Comparison of ENCODE assay signal across 8 cellular contexts in the genomic region with DNA sequence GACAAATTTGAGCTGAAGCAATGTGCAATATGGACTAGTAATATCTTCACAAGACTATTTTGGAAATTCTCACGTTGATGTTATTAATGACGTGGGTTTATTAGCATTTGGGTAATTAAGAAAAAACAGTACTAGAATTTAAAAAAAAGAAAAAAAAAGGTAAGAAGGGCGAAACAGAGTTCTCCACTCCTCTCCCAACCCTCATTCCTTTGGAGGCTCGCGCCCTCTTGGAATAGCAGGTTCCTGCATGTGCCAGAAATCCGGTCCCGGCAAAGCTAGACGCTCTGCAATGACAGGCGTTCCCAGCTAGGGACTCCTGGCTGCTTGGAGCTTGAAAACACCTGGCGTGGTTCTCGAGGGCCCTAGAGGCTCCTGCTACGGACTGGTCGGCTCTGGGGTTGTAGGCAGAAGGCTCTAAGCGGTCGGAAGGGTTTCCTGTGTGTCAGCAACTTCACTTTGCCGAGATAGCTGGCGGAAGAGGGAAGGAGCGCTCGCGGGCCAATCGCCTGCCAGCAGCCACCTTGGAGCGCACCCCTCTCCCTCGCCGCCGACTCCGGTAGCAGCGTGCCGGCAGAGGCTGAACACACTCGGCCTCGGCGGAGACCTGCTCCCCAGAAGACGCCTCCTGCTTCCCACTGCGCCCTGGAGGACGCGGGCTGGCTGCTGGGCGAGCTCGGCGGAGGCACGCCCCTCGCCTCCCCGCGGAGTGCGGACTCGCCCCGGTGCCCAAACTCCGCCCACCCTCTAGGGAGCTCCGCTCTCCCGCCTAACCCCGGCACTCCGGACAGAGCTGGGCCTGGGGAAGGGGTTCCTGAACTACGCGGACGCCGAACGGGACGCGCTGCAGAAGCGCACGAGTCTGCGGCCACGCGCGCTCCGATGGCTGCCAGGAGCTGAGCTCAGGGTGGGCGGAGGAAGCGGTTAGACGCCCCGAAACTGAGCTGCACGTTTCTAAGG. TPM values are rescaled to one million over a fixed set of nuclear protein-coding genes. Genes with fewer than 3 reads are reported as not detected.
A peak's percentile ranks its signal among the peaks of the same experiment; 100 is the strongest.
DNase-seq lines count a peak whose midpoint lies in the region; ATAC-seq, FAIRE-seq and TF ChIP-seq lines count a peak whose summit lies in the region.

A gene with protein sequence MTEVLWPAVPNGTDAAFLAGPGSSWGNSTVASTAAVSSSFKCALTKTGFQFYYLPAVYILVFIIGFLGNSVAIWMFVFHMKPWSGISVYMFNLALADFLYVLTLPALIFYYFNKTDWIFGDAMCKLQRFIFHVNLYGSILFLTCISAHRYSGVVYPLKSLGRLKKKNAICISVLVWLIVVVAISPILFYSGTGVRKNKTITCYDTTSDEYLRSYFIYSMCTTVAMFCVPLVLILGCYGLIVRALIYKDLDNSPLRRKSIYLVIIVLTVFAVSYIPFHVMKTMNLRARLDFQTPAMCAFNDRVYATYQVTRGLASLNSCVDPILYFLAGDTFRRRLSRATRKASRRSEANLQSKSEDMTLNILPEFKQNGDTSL (plus strand): TSS at position 778 of the 957 bp plus-strand sequence. CDS start 652 bp downstream, outside the sequence.

- TF ChIP-seq POLR2A in adrenal gland (IDR thresholded peaks at IDR 0.05), result no peak

- H3K23ac ChIP-seq in trophoblast cell (ENCODE audit: low read length), result no peak within 1 kb of the TSS

- peak within 1 kb of the TSS; percentile 47 for H2AFZ ChIP-seq in trophoblast cell (ENCODE audit: insufficient read depth, low read length, poor library complexity)

- H3K4me3 ChIP-seq in adrenal gland (peak within 1 kb of the TSS in 3 of 4 donors; percentile 30 to 73 (median 62)), trophoblast cell (ENCODE audit: low read depth, low read length) (peak within 1 kb of the TSS; percentile 79)

- 0 to 2% (median 1%) methylated on average over 20 to 69 of the region's 69 CpGs for WGBS in adrenal gland, 4 donors
- no CpG with 5 or more reads among the region's 69 CpGs for WGBS in trophoblast cell (ENCODE audit: extremely low coverage, insufficient coverage, insufficient read length)

- H4K91ac ChIP-seq in trophoblast cell (ENCODE audit: low read depth, low read length), result no peak within 1 kb of the TSS

- H3K14ac ChIP-seq in trophoblast cell (ENCODE audit: low read length), result no peak within 1 kb of the TSS

- H3K4me1 ChIP-seq in adrenal gland (replicated peaks in 1 of 2) (no peaks in the 10 kb centered on the region), trophoblast cell (ENCODE audit: control insufficient read depth in 1 of 2, insufficient read depth in 2 of 2, low read length in 2 of 2) (peaks cover 0 to 3% of the 10 kb centered on the region in 2 experiments)

- peak; percentile 95 for FAIRE-seq in GM19239 (lab: Jason Lieb, UNC)

- no peak within 1 kb of the TSS for H2BK12ac ChIP-seq in trophoblast cell (ENCODE audit: low read length)

- no peak within 1 kb of the TSS for H2BK5ac ChIP-seq in trophoblast cell (ENCODE audit: low read depth, low read length, poor library complexity)

- H3K27me3 ChIP-seq in adrenal gland, result peaks cover 6% of the 10 kb centered on the region
- peaks cover 13% of the 10 kb centered on the region for H3K27me3 ChIP-seq in trophoblast cell (ENCODE audit: insufficient read depth, low read length)

- no peak for TF ChIP-seq CTCF in adrenal gland (IDR thresholded peaks at IDR 0.05)

- peak within 1 kb of the TSS; percentile 76 for H3K9ac ChIP-seq in trophoblast cell (ENCODE audit: low read length)

- H3K9me3 ChIP-seq in adrenal gland (replicated peaks in 1 of 3), result no peaks in the 10 kb centered on the region
- peaks cover 2% of the 10 kb centered on the region for H3K9me3 ChIP-seq in trophoblast cell (ENCODE audit: insufficient read depth, low read depth, low read length)

- no peaks in the 10 kb centered on the region for H3K36me3 ChIP-seq in adrenal gland (replicated peaks in 1 of 2)
- no peaks in the 10 kb centered on the region for H3K36me3 ChIP-seq in trophoblast cell (ENCODE audit: control insufficient read depth in 1 of 2, insufficient read depth in 2 of 2, low read length in 2 of 2)

- DNase-seq in COR-L47 (lab: John Stamatoyannopoulos, UW) (peak; percentile 89), GM19239 (ENCODE audit: insufficient read length, low spot score) (peak; percentile 40), NCI-H82 (lab: John Stamatoyannopoulos, UW) (peak; percentile 96), adrenal gland (peak; percentile 41 to 64 (median 51)), left ventricle myocardium superior (peak; percentile 82), trophoblast cell (peak; percentile 63 to 69), NCI-H1092 treated with DMSO at 0.1 percent for 48 hours (lab: John Stamatoyannopoulos, UW) (no peak)

- H3K79me1 ChIP-seq in trophoblast cell (ENCODE audit: low read length), result no peaks in the 10 kb centered on the region

- no peak within 1 kb of the TSS for H2BK120ac ChIP-seq in trophoblast cell (ENCODE audit: insufficient read depth, low read length, poor library complexity)

- no peaks in the 10 kb centered on the region for H3K79me2 ChIP-seq in trophoblast cell (ENCODE audit: control insufficient read depth, insufficient read depth, low read length, poor library complexity)

- peak within 1 kb of the TSS; percentile 0 for H4K12ac ChIP-seq in trophoblast cell (ENCODE audit: low read depth, low read length)

- no peak within 1 kb of the TSS for H3K18ac ChIP-seq in trophoblast cell (ENCODE audit: low read length)

- intact Hi-C loops in adrenal gland (cut with DNase I), result no loop called here
- intact Hi-C loops in left ventricle myocardium superior (cut with micrococcal nuclease), result no loop called here

- ATAC-seq in HG03196 (IDR thresholded peaks at IDR 0.05; ENCODE audit: unreplicated experiment), result peak; percentile 87
- ATAC-seq in left ventricle myocardium superior, result peak; percentile 94

- H4K8ac ChIP-seq in trophoblast cell (ENCODE audit: low read depth, low read length), result peak within 1 kb of the TSS; percentile 6

- H3K27ac ChIP-seq in adrenal gland (peak within 1 kb of the TSS in 4 of 5 donors; percentile 39 to 87 (median 68)), trophoblast cell (ENCODE audit: low read depth, low read length) (no peak within 1 kb of the TSS)

- no peak within 1 kb of the TSS for H2AK5ac ChIP-seq in trophoblast cell (ENCODE audit: low read length)

- no peak within 1 kb of the TSS for H3K4ac ChIP-seq in trophoblast cell (ENCODE audit: low read depth, low read length)

- peak within 1 kb of the TSS; percentile 100 for H3K4me2 ChIP-seq in trophoblast cell (ENCODE audit: low read length)

RNA-seq across cellular contexts. Expression of the gene that starts here (rescaled TPM):
- total RNA-seq in adrenal gland (1 to 10 TPM; 3.0 to 7.6 (median 4.9) TPM), left ventricle myocardium superior (11.5 TPM)
- polyA plus RNA-seq in adrenal gland, result 1 to 10 TPM in 2 of 3 donors, under 1 TPM in 1; 0.57 to 1.5 (median 1.4) TPM
- polyA plus RNA-seq in trophoblast cell (2013), result 0.10 and 0.12 TPM in 2 replicates
